In the genomic region with DNA sequence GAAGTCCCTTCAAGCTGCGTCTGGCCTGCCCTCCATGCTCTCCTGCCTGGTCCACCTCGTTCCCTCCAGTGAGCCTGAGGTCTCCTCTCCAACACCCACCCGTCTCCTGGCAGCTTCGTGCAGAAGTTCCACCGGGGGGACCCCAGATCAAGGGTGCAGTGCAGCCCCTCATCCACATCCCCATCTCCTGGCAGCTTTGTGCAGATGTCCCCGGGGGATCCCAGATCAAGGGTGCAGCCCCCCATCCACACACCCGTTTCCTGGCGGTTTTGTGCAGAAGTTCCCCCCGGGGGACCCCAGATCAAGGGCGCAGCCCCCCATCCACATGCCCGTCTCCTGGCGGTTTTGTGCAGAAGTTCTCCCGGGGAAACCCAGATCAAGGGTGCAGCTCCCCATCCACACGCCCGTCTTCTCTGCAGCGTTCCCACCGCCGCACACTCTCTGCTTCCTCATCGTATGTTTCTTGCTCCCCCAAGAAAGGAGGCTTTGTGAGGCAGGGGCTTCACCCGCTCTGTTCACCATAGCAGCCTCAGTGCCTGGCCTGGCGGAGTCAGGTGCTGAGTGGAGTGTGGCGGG, we compare ENCODE assay signal across 25 cellular contexts. TPM values are rescaled to one million over a fixed set of nuclear protein-coding genes. Genes with fewer than 3 reads are reported as not detected.
"Had no signal": no experiment of that assay in that cellular context is flagged by ENCODE, and none has a peak within 500 bp of the region (broad histone marks: within the 10 kb centered on the region; RNA-seq: fewer than 3 reads in every experiment).

No MANE protein-coding gene starts in this region.

- H3K27ac ChIP-seq: cardiac muscle cell, dorsolateral prefrontal cortex, heart left ventricle, lower lobe of right lung, neural progenitor cell, parathyroid adenoma, testis, transverse colon had no signal

- H3K27me3 ChIP-seq: cardiac muscle cell, dorsolateral prefrontal cortex, heart left ventricle, neural progenitor cell, testis, transverse colon had no signal

- H2AFZ ChIP-seq: neural progenitor cell, parathyroid adenoma had no signal

- H3K4me3 Mint-ChIP-seq: memory B cell; natural killer cell treated with Interleukin-12 subunit alpha and Interleukin-12 subunit beta and Interleukin-15 and Interleukin-18, amount 100 ng/mL, for 72 hours; neural progenitor cell; stimulated activated effector memory CD8-positive, alpha-beta T cell treated with anti-CD3 and anti-CD28 coated beads, Interleukin-12 subunit alpha, Interleukin-12 subunit beta, amount 100 ng/mL, for 72 hours; stimulated activated naive CD8-positive, alpha-beta T cell treated with anti-CD3 and anti-CD28 coated beads, Interleukin-15, amount 100 ng/mL, for 72 hours had no signal

- DNase-seq: cortex of kidney; effector CD8-positive, alpha-beta T cell; foreskin melanocyte; hippocampal formation; midbrain; nucleus accumbens; small intestine; stimulated activated CD4-positive, alpha-beta T cell treated with anti-CD3 and anti-CD28 coated beads, Interleukin-2, amount 100 ng/mL, for 48 hours; stimulated activated CD8-positive, alpha-beta memory T cell treated with anti-CD3 and anti-CD28 coated beads, Interleukin-4, amount 100 ng/mL, for 48 hours; stimulated activated naive CD8-positive, alpha-beta T cell treated with anti-CD3 and anti-CD28 coated beads, Interleukin-15, amount 100 ng/mL, for 72 hours; testis; transverse colon had no signal

- H3K27me3 Mint-ChIP-seq: memory B cell; natural killer cell treated with Interleukin-12 subunit alpha and Interleukin-12 subunit beta and Interleukin-15 and Interleukin-18, amount 100 ng/mL, for 72 hours; stimulated activated naive CD8-positive, alpha-beta T cell treated with anti-CD3 and anti-CD28 coated beads, Interleukin-15, amount 100 ng/mL, for 72 hours had no signal

- H3K4me1 Mint-ChIP-seq: memory B cell; neural progenitor cell; stimulated activated effector memory CD8-positive, alpha-beta T cell treated with anti-CD3 and anti-CD28 coated beads, Interleukin-12 subunit alpha, Interleukin-12 subunit beta, amount 100 ng/mL, for 72 hours; stimulated activated naive CD8-positive, alpha-beta T cell treated with anti-CD3 and anti-CD28 coated beads, Interleukin-15, amount 100 ng/mL, for 72 hours had no signal

- H3K4me2 ChIP-seq: neural progenitor cell had no signal

- H3K4me1 ChIP-seq: heart left ventricle, lower lobe of right lung, neural progenitor cell, parathyroid adenoma, testis, transverse colon had no signal

- H3K79me2 ChIP-seq: parathyroid adenoma had no signal

- H3K9me3 ChIP-seq: heart left ventricle, lower lobe of right lung, testis, transverse colon had no signal

- H3K9me3 Mint-ChIP-seq: neural progenitor cell had no signal

- H3K4me3 ChIP-seq: cardiac muscle cell, dorsolateral prefrontal cortex, heart left ventricle, lower lobe of right lung, neural progenitor cell, testis, transverse colon had no signal

- H3K36me3 ChIP-seq: neural progenitor cell had no signal

- H3K27ac Mint-ChIP-seq: memory B cell; natural killer cell treated with Interleukin-12 subunit alpha and Interleukin-12 subunit beta and Interleukin-15 and Interleukin-18, amount 100 ng/mL, for 72 hours; neural progenitor cell; stimulated activated effector memory CD8-positive, alpha-beta T cell treated with anti-CD3 and anti-CD28 coated beads, Interleukin-12 subunit alpha, Interleukin-12 subunit beta, amount 100 ng/mL, for 72 hours had no signal

- ATAC-seq: left lobe of liver; lower lobe of right lung; natural killer cell treated with Interleukin-12 subunit alpha and Interleukin-12 subunit beta and Interleukin-15 and Interleukin-18, amount 100 ng/mL, for 72 hours; stimulated activated effector memory CD8-positive, alpha-beta T cell treated with anti-CD3 and anti-CD28 coated beads, Interleukin-12 subunit alpha, Interleukin-12 subunit beta, amount 100 ng/mL, for 72 hours; stimulated activated naive CD8-positive, alpha-beta T cell treated with anti-CD3 and anti-CD28 coated beads, Interleukin-15, amount 100 ng/mL, for 72 hours had no signal

RNA-seq across cellular contexts. Expression of a gene that starts 41.4 kb away (rescaled TPM):
- total RNA-seq: cardiac muscle cell; heart left ventricle; left lobe of liver; lower lobe of right lung; natural killer cell treated with Interleukin-12 subunit alpha and Interleukin-12 subunit beta and Interleukin-15 and Interleukin-18, amount 100 ng/mL, for 72 hours; pulmonary artery endothelial cell; subcutaneous adipose tissue; transverse colon; ureter had no signal
- polyA plus RNA-seq: cardiac muscle cell, heart left ventricle had no signal
